In genomic region chr10:129968937-129969527, GRCh38 we compare ENCODE assay signal across 8 cellular contexts. TPM values are rescaled to one million over a fixed set of nuclear protein-coding genes. Genes with fewer than 3 reads are reported as not detected.
A peak's percentile ranks its signal among the peaks of the same experiment; 100 is the strongest.
DNase-seq lines count a peak whose midpoint lies in the region; ATAC-seq and TF ChIP-seq lines count a peak whose summit lies in the region.

No MANE protein-coding gene starts in this region.

- H3K4me3 Mint-ChIP-seq in GM23338 (peak overlapping the region; percentile 67; the same call in 2 of the 3 replicates), Calu3 (ENCODE audit: low read depth, unreplicated experiment) (no peak overlapping the region)

- peaks cover 25% of the 10 kb centered on the region for H3K4me1 Mint-ChIP-seq in GM23338
- H3K4me1 Mint-ChIP-seq in Calu3 (ENCODE audit: low read depth, unreplicated experiment): no peaks in the 10 kb centered on the region

- peak; percentile 30 for ATAC-seq in GM23338
- ATAC-seq in SK-N-SH treated with all-trans-retinoic acid at 6 μM for 48 hours: peak; percentile 68
- peak in 3 of 4 donors; percentile 34 to 66 (median 44) for ATAC-seq in heart left ventricle
- no peak for ATAC-seq in GM18519 (IDR thresholded peaks at IDR 0.05; ENCODE audit: low FRiP score, unreplicated experiment)

- TF ChIP-seq CTCF in GM23338 (conservative IDR thresholded peaks at IDR 0.05; ENCODE audit: low read depth in 2 of 2) (peak; percentile 66 to 76), heart left ventricle (IDR thresholded peaks at IDR 0.05) (peak; percentile 51 to 84 (median 72)), spleen (IDR thresholded peaks at IDR 0.05 in 8 of 11, conservative IDR thresholded peaks at IDR 0.05 in 3 of 11) (peak in 5 of 11 experiments; percentile 3 to 57 (median 19)), Calu3 (IDR thresholded peaks at IDR 0.05; ENCODE audit: unreplicated experiment) (no peak), dorsolateral prefrontal cortex (IDR thresholded peaks at IDR 0.05 in 54 of 56, conservative IDR thresholded peaks at IDR 0.05 in 2 of 56; ENCODE audit: low read depth in 1 of 56, partially characterized antibody in 56 of 56) (peak in 24 of 56 donors; percentile 10 to 40 (median 21))

- no peaks in the 10 kb centered on the region for H3K79me2 ChIP-seq in GM23338 (replicated peaks; ENCODE audit: insufficient read depth)

- no peaks in the 10 kb centered on the region for H3K9me3 ChIP-seq in heart left ventricle
- peaks cover 0 to 4% (median 0%) of the 10 kb centered on the region in 8 donors for H3K9me3 ChIP-seq in spleen

- H3K36me3 ChIP-seq in GM23338 (ENCODE audit: insufficient read depth) (no peaks in the 10 kb centered on the region), heart left ventricle (no peaks in the 10 kb centered on the region), spleen (no peaks in the 10 kb centered on the region)

- peaks cover 84% of the 10 kb centered on the region for H3K27me3 Mint-ChIP-seq in GM23338 (ENCODE audit: insufficient read depth, low read depth, poor library complexity)
- H3K27me3 Mint-ChIP-seq in Calu3 (ENCODE audit: unreplicated experiment): no peaks in the 10 kb centered on the region

- TF ChIP-seq POLR2A in heart left ventricle (IDR thresholded peaks at IDR 0.05) (no peak), spleen (IDR thresholded peaks at IDR 0.05) (no peak)

- H3K4me2 ChIP-seq in GM23338: peak overlapping the region; percentile 86

- no peak overlapping the region for H3K27ac Mint-ChIP-seq in GM23338
- H3K27ac Mint-ChIP-seq in Calu3 (ENCODE audit: unreplicated experiment): no peak overlapping the region

- peaks cover 98% of the 10 kb centered on the region for H3K27me3 ChIP-seq in GM23338 (ENCODE audit: insufficient read depth)
- H3K27me3 ChIP-seq in heart left ventricle: peaks cover 44 to 98% (median 75%) of the 10 kb centered on the region in 9 donors
- H3K27me3 ChIP-seq in spleen (replicated peaks in 1 of 7): peaks cover 37 to 100% (median 98%) of the 10 kb centered on the region in 7 donors
- peaks cover 32 to 100% (median 97%) of the 10 kb centered on the region in 45 donors for H3K27me3 ChIP-seq in dorsolateral prefrontal cortex

- 2 to 4% (median 3%) methylated on average over 35 to 47 of the region's 47 CpGs for WGBS in heart left ventricle, 4 donors
- 3 to 12% (median 7%) methylated on average over 12 to 47 of the region's 47 CpGs for WGBS in spleen, 5 donors

- H3K4me3 ChIP-seq in GM23338 (peak overlapping the region; percentile 60), heart left ventricle (peak overlapping the region; percentile 12 to 64 (median 44)), spleen (no peak overlapping the region), dorsolateral prefrontal cortex (no peak overlapping the region)

- H3K27ac ChIP-seq in GM23338 (ENCODE audit: low read depth): no peak overlapping the region
- H3K27ac ChIP-seq in heart left ventricle: no peak overlapping the region
- H3K27ac ChIP-seq in spleen: no peak overlapping the region
- no peak overlapping the region for H3K27ac ChIP-seq in dorsolateral prefrontal cortex

- H3K36me3 Mint-ChIP-seq in GM23338 (ENCODE audit: low read depth) (no peaks in the 10 kb centered on the region), Calu3 (ENCODE audit: insufficient read depth, unreplicated experiment) (no peaks in the 10 kb centered on the region)

- intact Hi-C loops in heart left ventricle (cut with DNase I): loop anchor here in 7 of 10 donors (2.0 to 10.0 kb wide), 11 partner anchors 82 to 1702 kb away; partner anchors contain the start of gene MGMT (in 2 of the 7)
- intact Hi-C loops in spleen (cut with DNase I; ENCODE audit: low total_unique reads): loop anchor here (5.0 kb wide), 1 partner anchor 937 kb away; no protein-coding TSS in a partner anchor
- intact Hi-C loops in Calu3 (cut with micrococcal nuclease; ENCODE audit: unreplicated experiment): no loop called here
- intact Hi-C loops in dorsolateral prefrontal cortex (cut with DNase I): no loop called here

- H3K9me2 ChIP-seq in GM23338 (ENCODE audit: insufficient read depth): no peaks in the 10 kb centered on the region

- CTCF ChIA-PET in Calu3 (lab: Charles Lee): no interaction called here

- peak; percentile 92 for DNase-seq in GM23338 (ENCODE audit: low spot score)
- peak in 4 of 5 donors; percentile 58 to 81 (median 66) for DNase-seq in heart left ventricle
- DNase-seq in spleen: peak; percentile 72
- no peak for DNase-seq in 8988T
- no peak for DNase-seq in Calu3
- DNase-seq in dorsolateral prefrontal cortex: no peak

- no peak overlapping the region; the same call in 1 of the 2 replicates for H2AFZ ChIP-seq in GM23338

- H4K20me1 ChIP-seq in GM23338 (replicated peaks; ENCODE audit: insufficient read depth): peaks cover 28% of the 10 kb centered on the region

- no TSS peak for BruUV-seq in Calu3 (replicated peaks; lab: Mats Ljungman, UMichigan)

- H3F3A ChIP-seq in GM23338 (replicated peaks; ENCODE audit: low read depth): peaks cover 32% of the 10 kb centered on the region

- H3K9me3 Mint-ChIP-seq in GM23338 (no peaks in the 10 kb centered on the region; the same call in 2 of the 3 replicates), Calu3 (ENCODE audit: low read depth, unreplicated experiment) (peaks cover 2% of the 10 kb centered on the region)

- H3K4me1 ChIP-seq in GM23338 (ENCODE audit: insufficient read depth) (peaks cover 47% of the 10 kb centered on the region), heart left ventricle (peaks cover 6 to 70% (median 28%) of the 10 kb centered on the region in 12 donors), spleen (peaks cover 12 to 85% (median 49%) of the 10 kb centered on the region in 6 donors)

TF ChIP-seq in GM23338, 12 proteins besides CTCF, POLR2A, EP300 and RAD21 (continues in another document):
- TF ChIP-seq JUNB (IDR thresholded peaks at IDR 0.05; ENCODE audit: unreplicated experiment) (no peak), EZH2 (IDR thresholded peaks at IDR 0.05; ENCODE audit: low read depth, unreplicated experiment) (peak; percentile 66), ZNF114 (CRISPR knock-in tag; IDR thresholded peaks at IDR 0.05) (no peak), NANOG (IDR thresholded peaks at IDR 0.05; ENCODE audit: borderline replicate concordance) (no peak), POLR2AphosphoS5 (IDR thresholded peaks at IDR 0.05; ENCODE audit: low read depth) (no peak)

TF ChIP-seq in SK-N-SH treated with all-trans-retinoic acid at 6 μM for 48 hours, 23 proteins besides CTCF, POLR2A, EP300 and RAD21:
- TF ChIP-seq PPARA (CRISPR knock-in tag; IDR thresholded peaks at IDR 0.05; ENCODE audit: borderline replicate concordance) (no peak), ESRRG (CRISPR knock-in tag; IDR thresholded peaks at IDR 0.05) (no peak), CSDC2 (CRISPR knock-in tag; IDR thresholded peaks at IDR 0.05) (no peak), ZNF8 (CRISPR knock-in tag; IDR thresholded peaks at IDR 0.05) (no peak), RARB (CRISPR knock-in tag; IDR thresholded peaks at IDR 0.05) (no peak), ZC3H10 (CRISPR knock-in tag; IDR thresholded peaks at IDR 0.05) (no peak), SNAI2 (CRISPR knock-in tag; IDR thresholded peaks at IDR 0.05) (no peak), TOX (CRISPR knock-in tag; IDR thresholded peaks at IDR 0.05; ENCODE audit: borderline replicate concordance) (no peak), ZNF565 (CRISPR knock-in tag; conservative IDR thresholded peaks at IDR 0.05; ENCODE audit: low read depth) (no peak), CREB5 (CRISPR knock-in tag; IDR thresholded peaks at IDR 0.05; ENCODE audit: low read depth) (no peak), TCF4 (CRISPR knock-in tag; IDR thresholded peaks at IDR 0.05; ENCODE audit: borderline replicate concordance) (no peak), GLIS3 (CRISPR knock-in tag; IDR thresholded peaks at IDR 0.05) (no peak), ZFP3 (CRISPR knock-in tag; IDR thresholded peaks at IDR 0.05) (no peak), BACH2 (CRISPR knock-in tag; IDR thresholded peaks at IDR 0.05; ENCODE audit: borderline replicate concordance) (no peak), ARNTL (CRISPR knock-in tag; IDR thresholded peaks at IDR 0.05; ENCODE audit: borderline replicate concordance, low read depth) (no peak)

RNA-seq across cellular contexts. Expression of gene EBF3, which starts 5.0 kb away (rescaled TPM):
- total RNA-seq in GM23338 (2014; rRNA removed; shearing (Covaris generic)): 0.23 and 0.49 TPM in 2 replicates
- polyA plus RNA-seq in GM23338 (2016; fragmentation: Nextera tagmentation; extraction: Ambion mirVana): 0.12 and 0.27 TPM in 2 replicates
- 1 to 10 TPM; 3.6 to 8.8 (median 7.2) TPM for total RNA-seq in heart left ventricle
- polyA plus RNA-seq in heart left ventricle: 1 to 10 TPM; 4.3 TPM
- total RNA-seq in spleen: under 1 TPM in 1 of 7 donors, not detected in 6; 0.20 TPM
- polyA plus RNA-seq in spleen: under 1 TPM; 0.02 to 0.19 (median 0.08) TPM
- total RNA-seq in Calu3 (2022): not detected in 2 replicates
- 1 to 10 TPM in 2 of 120 experiments, under 1 TPM in 36, not detected in 82; 0.07 to 1.1 (median 0.20) TPM for total RNA-seq in dorsolateral prefrontal cortex

Comparison
In these comparisons a context has a peak if more than half of its experiments do, and no peak if none do; other contexts are left out.
1. DNase-seq: peak in GM23338 (single experiment), heart left ventricle (4 of 5) and spleen (single experiment); none in 8988T (single experiment), Calu3 (single experiment) and dorsolateral prefrontal cortex (0 of 10).
2. H3K4me3 ChIP-seq: peak in GM23338 (single experiment) and heart left ventricle (12 of 12); none in spleen (0 of 8) and dorsolateral prefrontal cortex (0 of 59).
3. intact Hi-C loops: an anchor here in heart left ventricle (2.0 to 10.0 kb wide) and spleen (5.0 kb wide); none called in Calu3 and dorsolateral prefrontal cortex.